Comparison of ENCODE assay signal across 21 cellular contexts in the genomic region with DNA sequence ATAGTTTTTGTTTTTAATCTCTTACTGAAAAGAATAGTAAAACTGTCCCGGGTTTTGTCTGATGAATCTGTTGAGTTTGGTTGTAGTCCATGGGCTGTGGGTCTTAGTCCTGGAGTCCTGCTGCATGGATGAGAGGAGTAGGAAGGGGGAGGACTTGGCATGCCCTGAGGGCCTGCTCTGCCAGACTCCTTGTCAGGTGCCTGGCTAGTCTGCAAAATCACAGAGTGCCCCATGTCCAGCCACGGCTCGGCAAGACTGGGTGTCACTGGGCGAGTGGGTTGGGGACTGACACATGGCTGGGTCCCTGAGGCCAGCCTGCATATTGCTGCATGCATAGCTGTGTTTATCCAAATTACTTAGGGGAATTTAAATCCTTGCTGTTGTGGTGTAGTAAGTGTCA. TPM values are rescaled to one million over a fixed set of nuclear protein-coding genes. Genes with fewer than 3 reads are reported as not detected.
"Had no signal": no experiment of that assay in that cellular context is flagged by ENCODE, and none has a peak within 500 bp of the region (broad histone marks: within the 10 kb centered on the region; RNA-seq: fewer than 3 reads in every experiment).

No MANE protein-coding gene starts in this region.

- H3K4me1 Mint-ChIP-seq: activated CD4-positive, alpha-beta memory T cell treated with anti-CD3 and anti-CD28 coated beads, Interleukin-2, amount 10 ng/mL, durations not matched to agents 7 days and 5 days; naive thymus-derived CD4-positive, alpha-beta T cell; neural crest cell; T-helper 17 cell had no signal

- H3K4me1 ChIP-seq: foreskin keratinocyte, lower lobe of right lung had no signal

- DNase-seq: activated CD4-positive, alpha-beta memory T cell treated with anti-CD3 and anti-CD28 coated beads, Interleukin-2, amount 10 ng/mL, durations not matched to agents 7 days and 5 days; activated CD4-positive, alpha-beta T cell treated with anti-CD3 and anti-CD28 coated beads, Interleukin-2, amount 10 ng/mL, durations not matched to agents 24 days and 14 days; activated gamma-delta T cell treated with Interleukin-2 at 50 U/mL for 16 hours; aorta; cerebellar nuclear complex; foreskin keratinocyte; lower lobe of right lung; naive thymus-derived CD4-positive, alpha-beta T cell; occipital lobe; posterior cingulate gyrus; stimulated activated CD4-positive, alpha-beta T cell treated with anti-CD3 and anti-CD28 coated beads, Interleukin-2, amount 100 ng/mL, for 48 hours; stimulated activated naive CD4-positive, alpha-beta T cell; SW 1271; T-helper 17 cell; testis had no signal

- H3K27me3 Mint-ChIP-seq: activated CD4-positive, alpha-beta memory T cell treated with anti-CD3 and anti-CD28 coated beads, Interleukin-2, amount 10 ng/mL, durations not matched to agents 7 days and 5 days; activated CD4-positive, alpha-beta T cell treated with anti-CD3 and anti-CD28 coated beads, Interleukin-2, amount 10 ng/mL, durations not matched to agents 24 days and 14 days; naive thymus-derived CD4-positive, alpha-beta T cell; T-helper 17 cell; type B pancreatic cell had no signal

- H3K27ac Mint-ChIP-seq: activated CD4-positive, alpha-beta memory T cell treated with anti-CD3 and anti-CD28 coated beads, Interleukin-2, amount 10 ng/mL, durations not matched to agents 7 days and 5 days; activated CD4-positive, alpha-beta T cell treated with anti-CD3 and anti-CD28 coated beads, Interleukin-2, amount 10 ng/mL, durations not matched to agents 24 days and 14 days; activated naive CD4-positive, alpha-beta T cell treated with anti-CD3 and anti-CD28 coated beads, Interleukin-2, amount 50 U/mL, for 72 hours; naive thymus-derived CD4-positive, alpha-beta T cell; T-helper 17 cell; type B pancreatic cell had no signal

- H3K27me3 ChIP-seq: foreskin keratinocyte, testis had no signal

- H3K36me3 Mint-ChIP-seq: activated naive CD4-positive, alpha-beta T cell treated with anti-CD3 and anti-CD28 coated beads, Interleukin-2, amount 50 U/mL, for 72 hours had no signal

- H3K4me3 ChIP-seq: lower lobe of right lung, testis had no signal

- H3K27ac ChIP-seq: foreskin keratinocyte, lower lobe of right lung, testis had no signal

- H3K9me3 Mint-ChIP-seq: activated CD4-positive, alpha-beta memory T cell treated with anti-CD3 and anti-CD28 coated beads, Interleukin-2, amount 10 ng/mL, durations not matched to agents 7 days and 5 days; activated CD4-positive, alpha-beta T cell treated with anti-CD3 and anti-CD28 coated beads, Interleukin-2, amount 10 ng/mL, durations not matched to agents 24 days and 14 days; activated naive CD4-positive, alpha-beta T cell treated with anti-CD3 and anti-CD28 coated beads, Interleukin-2, amount 50 U/mL, for 72 hours; naive thymus-derived CD4-positive, alpha-beta T cell; neural crest cell; type B pancreatic cell had no signal

- H3K4me3 Mint-ChIP-seq: activated CD4-positive, alpha-beta memory T cell treated with anti-CD3 and anti-CD28 coated beads, Interleukin-2, amount 10 ng/mL, durations not matched to agents 7 days and 5 days; activated CD4-positive, alpha-beta T cell treated with anti-CD3 and anti-CD28 coated beads, Interleukin-2, amount 10 ng/mL, durations not matched to agents 24 days and 14 days; naive thymus-derived CD4-positive, alpha-beta T cell; neural crest cell; T-helper 17 cell; type B pancreatic cell had no signal

- H3K9me3 ChIP-seq: lower lobe of right lung, testis had no signal

- ATAC-seq: activated CD4-positive, CD25-positive, alpha-beta regulatory T cell treated with anti-CD3 and anti-CD28 coated beads, Interleukin-2, amount 50 U/mL, for 24 hours; activated naive CD4-positive, alpha-beta T cell treated with anti-CD3 and anti-CD28 coated beads, Interleukin-2, amount 50 U/mL, for 72 hours; foreskin keratinocyte; lower lobe of right lung; naive thymus-derived CD4-positive, alpha-beta T cell; T-helper 17 cell had no signal

RNA-seq across cellular contexts. Expression of a gene that starts 29.0 kb away (rescaled TPM):
- total RNA-seq: activated CD4-positive, alpha-beta T cell treated with anti-CD3 and anti-CD28 coated beads, Interleukin-2, amount 10 ng/mL, durations not matched to agents 24 days and 14 days; foreskin keratinocyte; renal cortical epithelial cell; SK-MEL-5 had no signal
- polyA plus RNA-seq: foreskin keratinocyte had no signal
